Comparison of ENCODE assay signal across 20 cellular contexts in the genomic region with DNA sequence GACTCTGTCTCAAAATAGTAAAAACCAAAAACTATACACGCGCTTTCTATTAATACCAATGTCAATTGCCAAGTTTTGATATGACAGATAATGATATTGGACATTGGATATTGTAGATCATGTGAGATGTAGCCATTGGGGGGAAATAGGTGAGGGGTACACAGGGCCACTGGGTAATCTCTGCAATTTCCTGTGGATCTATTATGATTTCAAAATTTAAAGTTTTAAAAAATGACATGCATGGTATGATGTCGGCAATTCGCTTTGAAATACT.
DNase-seq lines count a peak whose midpoint lies in the region; ATAC-seq and TF ChIP-seq lines count a peak whose summit lies in the region.
"Had no signal": no experiment of that assay in that cellular context is flagged by ENCODE, and none has a peak within 500 bp of the region (broad histone marks: within the 10 kb centered on the region; RNA-seq: fewer than 3 reads in every experiment).

No MANE protein-coding gene starts in this region.

- BruUV-seq in PC-3 (replicated peaks; lab: Mats Ljungman, UMichigan) = no TSS peak

- ATAC-seq in PC-3 (no peak), psoas muscle (no peak), GM21515 (IDR thresholded peaks at IDR 0.05; ENCODE audit: unreplicated experiment) (no peak)
- ATAC-seq: activated CD8-positive, alpha-beta T cell treated with anti-CD3 and anti-CD28 coated beads, Interleukin-2, amount 10 ng/mL, durations not matched to agents 7 days and 5 days; stimulated activated naive CD8-positive, alpha-beta T cell treated with anti-CD3 and anti-CD28 coated beads, Interleukin-15, Interleukin-2, amounts not matched to agents 100 U/mL and 50 U/mL, for 24 hours had no signal

- H3K4me1 ChIP-seq in ACC112 (ENCODE audit: control insufficient read depth, insufficient read depth, low read length, unreplicated experiment) (peaks cover 14% of the 10 kb centered on the region), PC-3 (ENCODE audit: insufficient read depth, low read length) (peaks cover 22% of the 10 kb centered on the region), fibroblast of lung (ENCODE audit: control insufficient read depth, extremely low read depth, insufficient read depth, low read length) (peaks cover 13% of the 10 kb centered on the region), psoas muscle (peaks cover 10% of the 10 kb centered on the region), thyroid gland (peaks cover 11 to 12% of the 10 kb centered on the region in 2 donors)
- H3K4me1 ChIP-seq: HAP-1 had no signal

- H3K27ac ChIP-seq in ACC112 (ENCODE audit: low read depth, low read length) = peak overlapping the region; percentile 41
- peak overlapping the region; percentile 13 for H3K27ac ChIP-seq in PC-3 (ENCODE audit: low read length)
- peak overlapping the region; percentile 59 for H3K27ac ChIP-seq in fibroblast of lung (ENCODE audit: insufficient read depth, low read length)
- H3K27ac ChIP-seq in psoas muscle = peak overlapping the region; percentile 89
- no peak overlapping the region for H3K27ac ChIP-seq in thyroid gland
- H3K27ac ChIP-seq: C4-2B, foreskin keratinocyte, ovary had no signal

- H2AFZ ChIP-seq in ACC112 (ENCODE audit: low read length, unreplicated experiment) = no peak overlapping the region
- peak overlapping the region; percentile 27; the same call in 1 of the 2 replicates for H2AFZ ChIP-seq in PC-3 (ENCODE audit: low read length)
- no peak overlapping the region for H2AFZ ChIP-seq in fibroblast of lung (ENCODE audit: low read length)

- TF ChIP-seq POLR2A in thyroid gland (IDR thresholded peaks at IDR 0.05) = no peak

- H3K79me2 ChIP-seq in ACC112 (ENCODE audit: control insufficient read depth, insufficient read depth, low read length, unreplicated experiment) = no peaks in the 10 kb centered on the region
- no peaks in the 10 kb centered on the region for H3K79me2 ChIP-seq in PC-3 (ENCODE audit: low read length)
- H3K79me2 ChIP-seq in fibroblast of lung (ENCODE audit: control insufficient read depth, insufficient read depth, low read length) = no peaks in the 10 kb centered on the region

- DNase-seq in PC-3 (no peak), fibroblast of lung (ENCODE audit: low read depth in 2 of 2) (no peak), psoas muscle (no peak), KG1 (lab: John Stamatoyannopoulos, UW) (no peak), NCI-H446 (lab: John Stamatoyannopoulos, UW) (no peak), thyroid gland (no peak)
- DNase-seq: activated CD4-positive, CD25-positive, alpha-beta regulatory T cell treated with anti-CD3 and anti-CD28 coated beads, Interleukin-2, amount 50 U/mL, for 72 hours; activated CD8-positive, alpha-beta T cell treated with anti-CD3 and anti-CD28 coated beads, Interleukin-2, amount 10 ng/mL, durations not matched to agents 7 days and 5 days; activated T-cell treated with anti-CD3 and anti-CD28 coated beads, Interleukin-2, amount 50 U/mL, for 1 hour; hippocampal formation; naive B cell; NCI-H187; NCI-H748 treated with DMSO at 0.1 percent for 48 hours; ovary; stimulated activated naive CD8-positive, alpha-beta T cell treated with anti-CD3 and anti-CD28 coated beads, Interleukin-15, Interleukin-2, amounts not matched to agents 100 U/mL and 50 U/mL, for 24 hours had no signal

- POLR2A ChIA-PET in PC-3 (lab: Charles Lee; ENCODE audit: unreplicated experiment) = no interaction called here

- TF ChIP-seq CTCF in PC-3 (conservative IDR thresholded peaks at IDR 0.05; ENCODE audit: low read depth, low read length) = no peak
- TF ChIP-seq CTCF in fibroblast of lung (conservative IDR thresholded peaks at IDR 0.05 in 1 of 2, IDR thresholded peaks at IDR 0.05 in 1 of 2; ENCODE audit: low read depth in 1 of 2, low read length in 2 of 2) = no peak
- TF ChIP-seq CTCF in psoas muscle (IDR thresholded peaks at IDR 0.05) = no peak
- TF ChIP-seq CTCF in thyroid gland (IDR thresholded peaks at IDR 0.05) = no peak

- no peaks in the 10 kb centered on the region for H3K36me3 ChIP-seq in ACC112 (ENCODE audit: insufficient read depth, low read length)
- no peaks in the 10 kb centered on the region for H3K36me3 ChIP-seq in PC-3 (ENCODE audit: low read depth, low read length)
- no peaks in the 10 kb centered on the region for H3K36me3 ChIP-seq in fibroblast of lung (ENCODE audit: control insufficient read depth, insufficient read depth, low read length)
- no peaks in the 10 kb centered on the region for H3K36me3 ChIP-seq in psoas muscle (ENCODE audit: insufficient read depth in 1 of 2, low read depth in 1 of 2)
- H3K36me3 ChIP-seq in thyroid gland = no peaks in the 10 kb centered on the region
- H3K36me3 ChIP-seq: HAP-1, ovary had no signal

- H3K4me3 ChIP-seq in ACC112 (ENCODE audit: low read depth, low read length) (peak overlapping the region; percentile 56), PC-3 (ENCODE audit: low read length) (peak overlapping the region; percentile 31; the same call in 1 of the 2 replicates), fibroblast of lung (replicated peaks in 1 of 4; ENCODE audit: control extremely low read depth in 1 of 4, insufficient read depth in 1 of 4, low read depth in 3 of 4, low read length in 4 of 4) (peak overlapping the region in 1 of 4 experiments; percentile 20), psoas muscle (no peak overlapping the region), thyroid gland (replicated peaks in 1 of 3) (no peak overlapping the region)
- H3K4me3 ChIP-seq: HAP-1, ovary had no signal

- H3K4me2 ChIP-seq in PC-3 (ENCODE audit: low read length) (peak overlapping the region; percentile 47), fibroblast of lung (ENCODE audit: extremely low read depth, insufficient read depth, low read length) (peak overlapping the region; percentile 69)

- WGBS in psoas muscle, 3 donors = 57 to 81% (median 64%) methylated on average over 4 of the region's 4 CpGs
- WGBS in thyroid gland, 2 donors = 44 to 62% methylated on average over 4 of the region's 4 CpGs

- no peaks in the 10 kb centered on the region for H3K9me2 ChIP-seq in PC-3 (replicated peaks; ENCODE audit: low read length)

- H3K9me3 ChIP-seq in PC-3 (ENCODE audit: low read length) = no peaks in the 10 kb centered on the region
- H3K9me3 ChIP-seq in fibroblast of lung (ENCODE audit: control insufficient read depth, insufficient read depth, low read depth, low read length) = no peaks in the 10 kb centered on the region
- H3K9me3 ChIP-seq in psoas muscle = no peaks in the 10 kb centered on the region
- H3K9me3 ChIP-seq in thyroid gland = no peaks in the 10 kb centered on the region
- H3K9me3 ChIP-seq: HAP-1, ovary had no signal

- H4K20me1 ChIP-seq in PC-3 (ENCODE audit: low read length) (no peaks in the 10 kb centered on the region), fibroblast of lung (ENCODE audit: control insufficient read depth, extremely low read depth, insufficient read depth, low read length) (peaks cover 2% of the 10 kb centered on the region)

- no peaks in the 10 kb centered on the region for H3F3A ChIP-seq in PC-3 (ENCODE audit: low read length, unreplicated experiment)

- intact Hi-C loops in PC-3 (cut with micrococcal nuclease) (no loop called here), psoas muscle (cut with DNase I) (loop anchor here in 1 of 2 donors (5.0 kb wide), 2 partner anchors 33 to 163 kb away; no protein-coding TSS in a partner anchor), thyroid gland (cut with DNase I) (no loop called here)

- CTCF ChIA-PET in PC-3 (lab: Charles Lee) = no interaction called here

- H3K27me3 ChIP-seq in ACC112 (ENCODE audit: insufficient read depth, low read length) (no peaks in the 10 kb centered on the region), PC-3 (ENCODE audit: low read length) (no peaks in the 10 kb centered on the region), fibroblast of lung (ENCODE audit: control insufficient read depth, insufficient read depth, low read length) (no peaks in the 10 kb centered on the region), psoas muscle (ENCODE audit: insufficient read depth in 3 of 3, low read length in 2 of 3) (no peaks in the 10 kb centered on the region), thyroid gland (no peaks in the 10 kb centered on the region)
- H3K27me3 ChIP-seq: foreskin keratinocyte, ovary had no signal

- H3K9ac ChIP-seq in PC-3 (ENCODE audit: low read length) = no peak overlapping the region
- H3K9ac ChIP-seq in fibroblast of lung (ENCODE audit: insufficient read depth, low read length) = no peak overlapping the region

Comparison
In these comparisons a context has a peak if more than half of its experiments do, and no peak if none do; other contexts are left out.
1. H3K27ac ChIP-seq: peak in ACC112 (single experiment), PC-3 (single experiment), fibroblast of lung (single experiment) and psoas muscle (single experiment); none in thyroid gland (0 of 3).
2. H3K4me3 ChIP-seq: peak in ACC112 (single experiment) and PC-3 (single experiment); none in psoas muscle (single experiment) and thyroid gland (0 of 3).